15 cellular contexts compared by ENCODE assay signal in genomic region chr10:74855439-74855838, GRCh38. TPM values are rescaled to one million over a fixed set of nuclear protein-coding genes. Genes with fewer than 3 reads are reported as not detected.
DNase-seq lines count a peak whose midpoint lies in the region; ATAC-seq and TF ChIP-seq lines count a peak whose summit lies in the region.
"Had no signal": no experiment of that assay in that cellular context is flagged by ENCODE, and none has a peak within 500 bp of the region (broad histone marks: within the 10 kb centered on the region; RNA-seq: fewer than 3 reads in every experiment).

No MANE protein-coding gene starts in this region.

- H3K4me1 ChIP-seq in body of pancreas (peaks cover 44% of the 10 kb centered on the region), neutrophil (ENCODE audit: control insufficient read depth in 1 of 2, insufficient read depth in 1 of 2, low read depth in 1 of 2, low read length in 1 of 2) (peaks cover 25 to 29% of the 10 kb centered on the region in 2 experiments)

- no peaks in the 10 kb centered on the region for H3K9me3 ChIP-seq in CD4-positive, alpha-beta T cell (ENCODE audit: control insufficient read depth, low read length)
- H3K9me3 ChIP-seq in body of pancreas (no peaks in the 10 kb centered on the region), neutrophil (no peaks in the 10 kb centered on the region)
- H3K9me3 ChIP-seq: ascending aorta had no signal

- peak overlapping the region; percentile 81 for H3K27ac Mint-ChIP-seq in CD4-positive, alpha-beta T cell
- H3K27ac Mint-ChIP-seq in IgD-negative memory B cell: peak overlapping the region; percentile 22 to 92 (median 27)

- no peak for TF ChIP-seq POLR2A in body of pancreas (IDR thresholded peaks at IDR 0.05)

- POLR2A ChIA-PET in CD4-positive, alpha-beta T cell (lab: Charles Lee): interaction anchor here (2.4 kb wide), 1 partner anchor 29 kb away, joined by 11 read pairs; the partner anchor contains the start of gene KAT6B

- no peaks in the 10 kb centered on the region for H3K36me3 ChIP-seq in body of pancreas (replicated peaks in 1 of 2; ENCODE audit: insufficient read depth in 1 of 2, low read depth in 2 of 2)
- H3K36me3 ChIP-seq in neutrophil: no peaks in the 10 kb centered on the region
- H3K36me3 ChIP-seq: ascending aorta had no signal

- no peak overlapping the region for H3K4me3 Mint-ChIP-seq in CD4-positive, alpha-beta T cell
- peak overlapping the region in 2 of 4 donors; percentile 76 to 77 for H3K4me3 Mint-ChIP-seq in IgD-negative memory B cell

- H3K27ac ChIP-seq in CD4-positive, alpha-beta T cell (ENCODE audit: low read depth, low read length): no peak overlapping the region
- H3K27ac ChIP-seq in body of pancreas: peak overlapping the region in 3 of 4 donors; percentile 36 to 65 (median 46)
- peak overlapping the region; percentile 74 for H3K27ac ChIP-seq in neutrophil
- H3K27ac ChIP-seq: ascending aorta; BLaER1 treated with 17β-estradiol and CSF1 and Interleukin-3, amounts not matched to agents 10 nM and 100 nM had no signal

- DNase-seq in CD4-positive, alpha-beta T cell: no peak
- DNase-seq in body of pancreas: no peak
- DNase-seq: activated CD4-positive, alpha-beta T cell treated with anti-CD3 and anti-CD28 coated beads for 1 hour; DMS79; NCI-H1930; NCI-H510A treated with DMSO at 0.1 percent for 48 hours had no signal

- intact Hi-C loops in CD4-positive, alpha-beta T cell (cut with DNase I, micrococcal nuclease): no loop called here
- intact Hi-C loops in body of pancreas (cut with DNase I): no loop called here

- H3K27me3 ChIP-seq in CD4-positive, alpha-beta T cell (ENCODE audit: control insufficient read depth, insufficient read depth, low read length): no peaks in the 10 kb centered on the region
- H3K27me3 ChIP-seq in body of pancreas: no peaks in the 10 kb centered on the region
- no peaks in the 10 kb centered on the region for H3K27me3 ChIP-seq in neutrophil
- H3K27me3 ChIP-seq: ascending aorta; BLaER1 treated with 17β-estradiol and CSF1 and Interleukin-3, amounts not matched to agents 10 nM and 100 nM had no signal

- CTCF ChIA-PET in CD4-positive, alpha-beta T cell (lab: Charles Lee): interaction anchor here (1.3 kb wide), 1 partner anchor 12 kb away, joined by 3 read pairs; no protein-coding TSS in a partner anchor

- H3K36me3 Mint-ChIP-seq in CD4-positive, alpha-beta T cell (ENCODE audit: low read depth): peaks cover 32% of the 10 kb centered on the region
- H3K36me3 Mint-ChIP-seq in IgD-negative memory B cell: peaks cover 3% of the 10 kb centered on the region

- peaks cover 63% of the 10 kb centered on the region for H3K4me1 Mint-ChIP-seq in CD4-positive, alpha-beta T cell (ENCODE audit: low read depth)
- peaks cover 21 to 35% (median 28%) of the 10 kb centered on the region in 3 donors for H3K4me1 Mint-ChIP-seq in IgD-negative memory B cell

- H3K4me3 ChIP-seq in body of pancreas (no peak overlapping the region), neutrophil (ENCODE audit: low read depth in 1 of 2, low read length in 1 of 2) (no peak overlapping the region)
- H3K4me3 ChIP-seq: ascending aorta; BLaER1 treated with 17β-estradiol and CSF1 and Interleukin-3, amounts not matched to agents 10 nM and 100 nM had no signal

- H3K27me3 Mint-ChIP-seq in CD4-positive, alpha-beta T cell: no peaks in the 10 kb centered on the region
- H3K27me3 Mint-ChIP-seq in IgD-negative memory B cell: no peaks in the 10 kb centered on the region

- no peak for ATAC-seq in CD4-positive, alpha-beta T cell (ENCODE audit: poor library complexity)
- ATAC-seq in body of pancreas: no peak
- ATAC-seq in HG02588 (IDR thresholded peaks at IDR 0.05; ENCODE audit: unreplicated experiment): no peak
- ATAC-seq in HG02884 (IDR thresholded peaks at IDR 0.05; ENCODE audit: unreplicated experiment): no peak
- ATAC-seq in HG03175 (IDR thresholded peaks at IDR 0.05; ENCODE audit: unreplicated experiment): no peak
- ATAC-seq: HCT116, Panc1 had no signal

- TF ChIP-seq CTCF in CD4-positive, alpha-beta T cell (IDR thresholded peaks at IDR 0.05): no peak
- no peak for TF ChIP-seq CTCF in body of pancreas (IDR thresholded peaks at IDR 0.05)
- TF ChIP-seq CTCF in neutrophil (IDR thresholded peaks at IDR 0.05): no peak

- H3K9me3 Mint-ChIP-seq in CD4-positive, alpha-beta T cell: no peaks in the 10 kb centered on the region
- no peaks in the 10 kb centered on the region for H3K9me3 Mint-ChIP-seq in IgD-negative memory B cell

RNA-seq across cellular contexts. Expression of gene KAT6B, which starts 29.0 kb away (rescaled TPM):
- total RNA-seq in CD4-positive, alpha-beta T cell: 10 to 100 TPM; 70.3 to 74.2 TPM
- polyA plus RNA-seq in IgD-negative memory B cell: 27.1 TPM
- total RNA-seq in body of pancreas: 10 to 100 TPM; 39.9 to 45.9 TPM
